Comparison of ENCODE assay signal across 25 cellular contexts in the genomic region with DNA sequence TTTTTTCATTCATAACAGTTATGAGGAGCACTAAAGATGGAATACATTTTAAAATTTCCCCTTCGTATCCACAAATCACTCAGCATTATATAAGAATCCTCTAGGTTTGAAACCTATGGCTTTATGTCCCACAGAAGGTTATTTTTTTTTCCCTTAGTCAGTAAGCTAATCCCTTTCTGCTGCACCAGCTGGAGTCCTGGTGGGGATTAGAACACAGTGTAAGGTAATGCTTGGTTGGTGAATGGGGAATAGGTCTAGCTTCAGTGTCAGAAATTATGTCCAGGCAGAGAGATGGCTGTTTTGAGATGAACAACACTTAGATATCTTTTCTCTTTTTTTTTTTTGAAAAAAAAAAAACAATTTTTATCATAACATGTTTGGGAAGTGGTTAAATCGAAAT.
"Had no signal": no experiment of that assay in that cellular context is flagged by ENCODE, and none has a peak within 500 bp of the region (broad histone marks: within the 10 kb centered on the region; RNA-seq: fewer than 3 reads in every experiment).

No MANE protein-coding gene starts in this region.

- H3K36me3 ChIP-seq: ovary, right lobe of liver, sigmoid colon, stomach, thoracic aorta, thyroid gland, tibial nerve, upper lobe of left lung, vagina had no signal

- H3K9me3 ChIP-seq: ovary, psoas muscle, right lobe of liver, sigmoid colon, stomach, thoracic aorta, thyroid gland, tibial nerve, upper lobe of left lung, vagina had no signal

- DNase-seq: nephron progenitor cell; occipital lobe; ovary; posterior cingulate gyrus; psoas muscle; right cardiac atrium; right lobe of liver; sigmoid colon; small intestine; stimulated activated CD4-positive, alpha-beta T cell treated with anti-CD3 and anti-CD28 coated beads, Interleukin-15, amount 100 ng/mL, for 24 hours; stimulated activated CD4-positive, alpha-beta T cell treated with anti-CD3 and anti-CD28 coated beads, Interleukin-2, amount 100 ng/mL, for 24 hours; stimulated activated CD4-positive, alpha-beta T cell treated with anti-CD3 and anti-CD28 coated beads, Interleukin-2, amount 100 ng/mL, for 48 hours; stimulated activated CD4-positive, alpha-beta T cell treated with anti-CD3 and anti-CD28 coated beads, Interleukin-4, amount 100 ng/mL, for 24 hours; stimulated activated naive B cell treated with anti-CD40 and anti-IgM and Interleukin-4, amounts not matched to agents 10 μg/mL and 1 μg/mL and 100 μg/mL, for 72 hours; stimulated activated naive CD4-positive, alpha-beta T cell treated with Interleukin-2 at 50 U/mL for 16 hours; stomach; thyroid gland; trophoblast cell; upper lobe of left lung had no signal

- H3K4me1 ChIP-seq: parathyroid adenoma, psoas muscle, sigmoid colon, thyroid gland, upper lobe of left lung had no signal

- H3K4me3 ChIP-seq: ovary, psoas muscle, right lobe of liver, sigmoid colon, stomach, thoracic aorta, thyroid gland, tibial nerve, upper lobe of left lung, vagina had no signal

- H3K27ac ChIP-seq: ovary, parathyroid adenoma, psoas muscle, right lobe of liver, sigmoid colon, stomach, thoracic aorta, thyroid gland, tibial nerve, upper lobe of left lung, vagina had no signal

- H3K27me3 ChIP-seq: ovary, right lobe of liver, sigmoid colon, stomach, thyroid gland, upper lobe of left lung, vagina had no signal

- ATAC-seq: natural killer cell treated with Interleukin-12 subunit alpha and Interleukin-12 subunit beta and Interleukin-15 and Interleukin-18, amount 100 ng/mL, for 72 hours; psoas muscle; right cardiac atrium; right lobe of liver; stimulated activated effector memory CD8-positive, alpha-beta T cell treated with anti-CD3 and anti-CD28 coated beads, Interleukin-12 subunit alpha, Interleukin-12 subunit beta, amount 100 ng/mL, for 72 hours; stimulated activated naive B cell treated with anti-CD40 and anti-IgM and Interleukin-4, amounts not matched to agents 10 μg/mL and 1 μg/mL and 100 μg/mL, for 72 hours had no signal
